24 cellular contexts compared by ENCODE assay signal in genomic region chr9:94906713-94907112, GRCh38.
DNase-seq lines count a peak whose midpoint lies in the region; ATAC-seq, FAIRE-seq and TF ChIP-seq lines count a peak whose summit lies in the region.
"Had no signal": no experiment of that assay in that cellular context is flagged by ENCODE, and none has a peak within 500 bp of the region (broad histone marks: within the 10 kb centered on the region; RNA-seq: fewer than 3 reads in every experiment).

No MANE protein-coding gene starts in this region.

- H3K27ac ChIP-seq in cardiac muscle cell, result peak overlapping the region; percentile 73
- H3K27ac ChIP-seq in layer of hippocampus (ENCODE audit: low read depth, low read length), result peak overlapping the region; percentile 77
- no peak overlapping the region for H3K27ac ChIP-seq in gastrocnemius medialis

- intact Hi-C loops in Right ventricle myocardium inferior (cut with DNase I) (no loop called here), gastrocnemius medialis (cut with DNase I; ENCODE audit: low total_unique reads) (no loop called here)

- ATAC-seq in Right ventricle myocardium inferior (no peak), GM19452 (IDR thresholded peaks at IDR 0.05; ENCODE audit: unreplicated experiment) (no peak), GM19324 (IDR thresholded peaks at IDR 0.05; ENCODE audit: low FRiP score, unreplicated experiment) (no peak), gastrocnemius medialis (no peak)
- ATAC-seq: activated naive CD4-positive, alpha-beta T cell treated with anti-CD3 and anti-CD28 coated beads, Interleukin-2, amount 50 U/mL, for 72 hours; K562; naive thymus-derived CD8-positive, alpha-beta T cell had no signal

- H3K27me3 ChIP-seq in cardiac muscle cell (no peaks in the 10 kb centered on the region), layer of hippocampus (ENCODE audit: control insufficient read depth, insufficient read depth, low read length) (no peaks in the 10 kb centered on the region), gastrocnemius medialis (no peaks in the 10 kb centered on the region)
- H3K27me3 ChIP-seq: BE2C had no signal

- DNase-seq in cardiac muscle cell (ENCODE audit: low read depth in 1 of 2, low spot score in 1 of 2) (no peak), Right ventricle myocardium inferior (ENCODE audit: missing footprints) (no peak), urothelium cell line (ENCODE audit: low spot score) (no peak), gastrocnemius medialis (no peak)
- DNase-seq in stimulated activated CD8-positive, alpha-beta memory T cell treated with anti-CD3 and anti-CD28 coated beads, Interleukin-4, amount 100 ng/mL, for 48 hours, result peak; percentile 18
- DNase-seq: activated CD4-positive, CD25-positive, alpha-beta regulatory T cell; activated CD8-positive, alpha-beta memory T cell treated with anti-CD3 and anti-CD28 coated beads, Interleukin-2, amount 50 U/mL, for 48 hours; aorta; BE2C; central memory CD4-positive, alpha-beta T cell; DMS79 treated with DMSO at 0.1 percent for 48 hours; GF-D8; H7; islet precursor cell; naive thymus-derived CD8-positive, alpha-beta T cell; NCI-H2029 treated with DMSO at 0.1 percent for 48 hours; NCI-H226; NCI-H69 had no signal

- in situ Hi-C loops in gastrocnemius medialis (cut with MboI; ENCODE audit: low sequenced_read_pairs in 4 of 4), result no loop called here

- no peak for FAIRE-seq in urothelium cell line (lab: Jason Lieb, UNC)
- FAIRE-seq: K562, RCC 7860 had no signal

- H3K36me3 ChIP-seq in cardiac muscle cell, result no peaks in the 10 kb centered on the region
- no peaks in the 10 kb centered on the region for H3K36me3 ChIP-seq in gastrocnemius medialis
- H3K36me3 ChIP-seq: BE2C had no signal

- H3K4me1 ChIP-seq in cardiac muscle cell (ENCODE audit: low read depth) (peaks cover 67% of the 10 kb centered on the region), gastrocnemius medialis (peaks cover 16 to 27% of the 10 kb centered on the region in 2 donors)

- TF ChIP-seq CTCF in cardiac muscle cell (IDR thresholded peaks at IDR 0.05; ENCODE audit: low read depth, low read length), result no peak
- no peak for TF ChIP-seq CTCF in gastrocnemius medialis (IDR thresholded peaks at IDR 0.05 in 4 of 5, conservative IDR thresholded peaks at IDR 0.05 in 1 of 5)

- TF ChIP-seq POLR2A in gastrocnemius medialis (IDR thresholded peaks at IDR 0.05), result no peak

- H3K4me3 ChIP-seq in cardiac muscle cell (no peak overlapping the region), gastrocnemius medialis (no peak overlapping the region)
- H3K4me3 ChIP-seq: K562 had no signal

- H3K9me3 ChIP-seq in cardiac muscle cell (ENCODE audit: low read depth), result no peaks in the 10 kb centered on the region
- no peaks in the 10 kb centered on the region for H3K9me3 ChIP-seq in gastrocnemius medialis
- H3K9me3 ChIP-seq: BE2C had no signal

Comparison
In these comparisons a context has a peak if more than half of its experiments do, and no peak if none do; other contexts are left out.
1. H3K27ac ChIP-seq: peak in cardiac muscle cell (single experiment) and layer of hippocampus (single experiment); none in gastrocnemius medialis (0 of 4).